In genomic region chr4:88008624-88009235, GRCh38 we compare ENCODE assay signal across 8 cellular contexts. TPM values are rescaled to one million over a fixed set of nuclear protein-coding genes. Genes with fewer than 3 reads are reported as not detected.
A peak's percentile ranks its signal among the peaks of the same experiment; 100 is the strongest.
DNase-seq lines count a peak whose midpoint lies in the region; ATAC-seq and TF ChIP-seq lines count a peak whose summit lies in the region.

No MANE protein-coding gene starts in this region.

- no peak for ATAC-seq in GM19463 (IDR thresholded peaks at IDR 0.05; ENCODE audit: unreplicated experiment)
- ATAC-seq in GM18867 (IDR thresholded peaks at IDR 0.05; ENCODE audit: unreplicated experiment): no peak

- H3K36me3 ChIP-seq in BJ (ENCODE audit: control insufficient read depth, insufficient read depth, low read length): no peaks in the 10 kb centered on the region
- H3K36me3 ChIP-seq in HUES6 (ENCODE audit: control insufficient read depth, insufficient read depth, low read length): no peaks in the 10 kb centered on the region
- no peaks in the 10 kb centered on the region for H3K36me3 ChIP-seq in adrenal gland (replicated peaks in 1 of 2)

- peak in 1 of 2 donors; percentile 46 for TF ChIP-seq POLR2A in adrenal gland (IDR thresholded peaks at IDR 0.05)

- H3K27ac ChIP-seq in HUES6 (ENCODE audit: low read depth, low read length): no peak overlapping the region
- H3K27ac ChIP-seq in adrenal gland: peak overlapping the region in 3 of 5 donors; percentile 71 to 91 (median 89)
- peak overlapping the region; percentile 72 for H3K27ac ChIP-seq in temporal lobe (ENCODE audit: low read depth, low read length)

- no peaks in the 10 kb centered on the region for H3K9me3 ChIP-seq in HUES6 (ENCODE audit: control insufficient read depth, insufficient read depth, low read depth, low read length)
- no peaks in the 10 kb centered on the region for H3K9me3 ChIP-seq in adrenal gland (replicated peaks in 1 of 3)

- H3K27me3 ChIP-seq in BJ (ENCODE audit: control insufficient read depth, insufficient read depth, low read length) (no peaks in the 10 kb centered on the region), HUES6 (ENCODE audit: control insufficient read depth, insufficient read depth, low read length) (peaks cover 25% of the 10 kb centered on the region), adrenal gland (no peaks in the 10 kb centered on the region)

- DNase-seq in BJ (ENCODE audit: low read depth) (peak; percentile 39), adrenal gland (peak in 3 of 7 donors; percentile 31 to 54 (median 42)), kidney glomerular epithelial cell (lab: John Stamatoyannopoulos, UW) (peak; percentile 69), SW480 (ENCODE audit: low spot score) (no peak)

- peak overlapping the region; percentile 93 for H3K9ac ChIP-seq in HUES6 (ENCODE audit: low read length)

- POLR2A ChIA-PET in BJ (lab: Charles Lee): no interaction called here

- H3K4me1 ChIP-seq in HUES6 (ENCODE audit: control insufficient read depth, insufficient read depth, low read length): peaks cover 30% of the 10 kb centered on the region
- H3K4me1 ChIP-seq in adrenal gland (replicated peaks in 1 of 2): peaks cover 13 to 49% of the 10 kb centered on the region in 2 donors

- 5 to 11% (median 7%) methylated on average over 5 of the region's 5 CpGs for WGBS in adrenal gland, 4 donors

- CTCF ChIA-PET in BJ (lab: Yijun Ruan, JAX): interaction anchor here (1.7 kb wide), 1 partner anchor 23 kb away, joined by 12 read pairs; no protein-coding TSS in a partner anchor

- intact Hi-C loops in adrenal gland (cut with DNase I): no loop called here

- TF ChIP-seq CTCF in BJ (IDR thresholded peaks at IDR 0.05; ENCODE audit: insufficient read depth, low read depth, low read length): no peak
- TF ChIP-seq CTCF in adrenal gland (IDR thresholded peaks at IDR 0.05): no peak

- peak overlapping the region; percentile 88 for H3K4me3 ChIP-seq in BJ (ENCODE audit: low read depth, low read length)
- peak overlapping the region; percentile 90 for H3K4me3 ChIP-seq in HUES6 (ENCODE audit: low read depth, low read length)
- H3K4me3 ChIP-seq in adrenal gland: peak overlapping the region in 3 of 4 donors; percentile 64 to 97 (median 75)

RNA-seq across cellular contexts. Expression of gene PKD2, which starts 1.3 kb away (rescaled TPM):
- polyA plus RNA-seq in BJ (2011; rRNA removed) (67.0 and 121 TPM in 2 replicates), adrenal gland (10 to 100 TPM; 19.2 to 29.9 (median 23.8) TPM)
- 78.2 and 104 TPM in 2 replicates for polyA minus RNA-seq in BJ (2011; rRNA and poly(A)+ RNA removed)
- total RNA-seq in adrenal gland (10 to 100 TPM; 24.1 to 74.1 (median 45.8) TPM), temporal lobe (35.4 TPM)

RNA-seq across cellular contexts. Expression of gene SPP1, which starts 33.2 kb away (rescaled TPM):
- 4.9 and 5.4 TPM in 2 replicates for polyA plus RNA-seq in BJ (2011; rRNA removed)
- polyA minus RNA-seq in BJ (2011; rRNA and poly(A)+ RNA removed): 1.5 and 3.0 TPM in 2 replicates
- 10 to 100 TPM; 10.8 to 89.6 (median 39.3) TPM for total RNA-seq in adrenal gland
- 100 to 1,000 TPM in 1 of 3 donors, 10 to 100 TPM in 1, 1 to 10 TPM in 1; 5.2 to 166 (median 51.6) TPM for polyA plus RNA-seq in adrenal gland
- 73.0 TPM for total RNA-seq in temporal lobe
